Comparison of ENCODE assay signal across 8 cellular contexts in the genomic region with DNA sequence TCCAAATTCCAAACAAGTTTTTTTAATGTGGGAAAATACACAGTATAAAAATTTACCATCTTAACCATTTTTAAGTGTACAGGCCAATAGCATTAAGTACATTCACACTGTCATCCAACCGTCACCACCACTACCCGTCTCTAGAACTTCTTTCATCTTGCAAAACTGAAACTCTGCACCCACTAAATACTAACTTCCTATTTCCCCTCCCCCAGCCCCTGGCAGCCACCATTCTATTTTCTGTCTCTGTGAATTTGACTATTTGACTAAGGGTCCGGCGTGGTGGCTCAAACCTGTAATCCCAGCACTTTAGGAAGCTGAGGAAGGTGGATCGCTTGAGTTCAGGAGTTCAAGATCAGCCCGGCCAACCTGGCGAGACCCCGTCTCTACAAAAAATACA. TPM values are rescaled to one million over a fixed set of nuclear protein-coding genes. Genes with fewer than 3 reads are reported as not detected.
DNase-seq lines count a peak whose midpoint lies in the region; ATAC-seq and TF ChIP-seq lines count a peak whose summit lies in the region.

No MANE protein-coding gene starts in this region.

- H3K9me3 ChIP-seq in Peyer's patch, result no peaks in the 10 kb centered on the region
- no peaks in the 10 kb centered on the region for H3K9me3 ChIP-seq in mammary epithelial cell (replicated peaks; ENCODE audit: insufficient read depth, low read length)

- H3K4me1 ChIP-seq in Peyer's patch, result peaks cover 0 to 11% (median 0%) of the 10 kb centered on the region in 4 donors
- peaks cover 6% of the 10 kb centered on the region for H3K4me1 ChIP-seq in mammary epithelial cell (ENCODE audit: insufficient read depth, low read length)

- dilution Hi-C loops in mammary epithelial cell (cut with HindIII; ENCODE audit: low sequenced_read_pairs), result no loop called here

- TF ChIP-seq CTCF in Peyer's patch (IDR thresholded peaks at IDR 0.05) (no peak), mammary epithelial cell (conservative IDR thresholded peaks at IDR 0.05 in 1 of 2, IDR thresholded peaks at IDR 0.05 in 1 of 2; ENCODE audit: extremely low read depth in 1 of 2, insufficient read depth in 1 of 2, low read depth in 1 of 2, low read length in 2 of 2) (no peak)

- peaks cover 31% of the 10 kb centered on the region for H3K4me1 Mint-ChIP-seq in stimulated activated naive CD8-positive, alpha-beta T cell treated with anti-CD3 and anti-CD28 coated beads, Interleukin-15, amount 100 ng/mL, for 72 hours

- peak overlapping the region in 2 of 4 donors; percentile 71 for H3K27ac ChIP-seq in Peyer's patch
- H3K27ac ChIP-seq in mammary epithelial cell (ENCODE audit: insufficient read depth, low read depth, low read length), result no peak overlapping the region

- H3K36me3 Mint-ChIP-seq in activated naive CD4-positive, alpha-beta T cell treated with anti-CD3 and anti-CD28 coated beads, Interleukin-2, amount 50 U/mL, for 72 hours, result no peaks in the 10 kb centered on the region

- H3K4me3 ChIP-seq in Peyer's patch, result peak overlapping the region in 2 of 4 donors; percentile 7 to 11
- H3K4me3 ChIP-seq in mammary epithelial cell (replicated peaks in 1 of 3; ENCODE audit: insufficient read depth in 1 of 3, low read depth in 2 of 3, low read length in 3 of 3), result no peak overlapping the region

- H3K27ac Mint-ChIP-seq in activated naive CD4-positive, alpha-beta T cell treated with anti-CD3 and anti-CD28 coated beads, Interleukin-2, amount 50 U/mL, for 72 hours, result peak overlapping the region; percentile 72 to 75
- H3K27ac Mint-ChIP-seq in stimulated activated naive CD8-positive, alpha-beta T cell treated with anti-CD3 and anti-CD28 coated beads, Interleukin-15, amount 100 ng/mL, for 72 hours, result peak overlapping the region in 1 of 2 donors; percentile 88

- CTCF ChIA-PET in mammary epithelial cell (lab: Charles Lee; ENCODE audit: low non-redundant PET), result no interaction called here

- in situ Hi-C loops in mammary epithelial cell (cut with MboI; ENCODE audit: low sequenced_read_pairs in 2 of 2) (loop anchor here (5.0 kb wide), 1 partner anchor 80 kb away; no protein-coding TSS in a partner anchor), G401 (cut with HindIII; ENCODE audit: low sequenced_read_pairs) (loop anchor here (25.0 kb wide), 1 partner anchor 125 kb away; the partner anchor contains the start of gene PIK3CD)

- H3K4me3 Mint-ChIP-seq in stimulated activated naive CD8-positive, alpha-beta T cell treated with anti-CD3 and anti-CD28 coated beads, Interleukin-15, amount 100 ng/mL, for 72 hours, result peak overlapping the region; percentile 71 to 87

- H3K79me2 ChIP-seq in mammary epithelial cell (ENCODE audit: insufficient read depth, low read length), result peaks cover 97% of the 10 kb centered on the region

- H3K36me3 ChIP-seq in Peyer's patch (no peaks in the 10 kb centered on the region), mammary epithelial cell (ENCODE audit: insufficient read depth, low read length) (no peaks in the 10 kb centered on the region)

- no TSS peak for BruUV-seq in mammary epithelial cell (replicated peaks; lab: Mats Ljungman, UMichigan)

- peak in 2 of 3 donors; percentile 73 to 76 for DNase-seq in Peyer's patch
- peak in 1 of 2 donors; percentile 45 for DNase-seq in activated naive CD4-positive, alpha-beta T cell treated with anti-CD3 and anti-CD28 coated beads, Interleukin-2, amount 50 U/mL, for 72 hours (ENCODE audit: low spot score in 2 of 2)
- DNase-seq in stimulated activated naive CD8-positive, alpha-beta T cell treated with anti-CD3 and anti-CD28 coated beads, Interleukin-15, amount 100 ng/mL, for 72 hours, result peak; percentile 36 to 62
- DNase-seq in mammary epithelial cell, result no peak
- no peak for DNase-seq in NCI-H1436 (lab: John Stamatoyannopoulos, UW)
- DNase-seq in G401 (ENCODE audit: low spot score), result no peak

- no peak overlapping the region for H3K9ac ChIP-seq in mammary epithelial cell (ENCODE audit: insufficient read depth, low read length)

- H4K20me1 ChIP-seq in mammary epithelial cell (ENCODE audit: insufficient read depth, low read length), result peaks cover 2% of the 10 kb centered on the region

- H3K4me2 ChIP-seq in mammary epithelial cell (ENCODE audit: insufficient read depth, low read depth, low read length), result no peak overlapping the region

- ATAC-seq in GM21576 (IDR thresholded peaks at IDR 0.05; ENCODE audit: unreplicated experiment) (peak; percentile 53), HG02623 (IDR thresholded peaks at IDR 0.05; ENCODE audit: unreplicated experiment) (no peak)
- peak; percentile 89 to 92 for ATAC-seq in activated naive CD4-positive, alpha-beta T cell treated with anti-CD3 and anti-CD28 coated beads, Interleukin-2, amount 50 U/mL, for 72 hours
- peak; percentile 99 for ATAC-seq in stimulated activated naive CD8-positive, alpha-beta T cell treated with anti-CD3 and anti-CD28 coated beads, Interleukin-15, amount 100 ng/mL, for 72 hours

- TF ChIP-seq POLR2A in Peyer's patch (IDR thresholded peaks at IDR 0.05), result no peak

- H2AFZ ChIP-seq in mammary epithelial cell (ENCODE audit: low read depth, low read length), result no peak overlapping the region

- no peaks in the 10 kb centered on the region for H3K27me3 Mint-ChIP-seq in stimulated activated naive CD8-positive, alpha-beta T cell treated with anti-CD3 and anti-CD28 coated beads, Interleukin-15, amount 100 ng/mL, for 72 hours

- no peaks in the 10 kb centered on the region for H3K9me3 Mint-ChIP-seq in activated naive CD4-positive, alpha-beta T cell treated with anti-CD3 and anti-CD28 coated beads, Interleukin-2, amount 50 U/mL, for 72 hours
- H3K9me3 Mint-ChIP-seq in stimulated activated naive CD8-positive, alpha-beta T cell treated with anti-CD3 and anti-CD28 coated beads, Interleukin-15, amount 100 ng/mL, for 72 hours, result no peaks in the 10 kb centered on the region

- 96% methylated on average over 8 of the region's 8 CpGs for WGBS in mammary epithelial cell (ENCODE audit: low coverage, missing lambda C conversion rate)

- H3K27me3 ChIP-seq in Peyer's patch, result no peaks in the 10 kb centered on the region
- no peaks in the 10 kb centered on the region for H3K27me3 ChIP-seq in mammary epithelial cell (ENCODE audit: insufficient read depth, low read length)

- intact Hi-C loops in mammary epithelial cell (cut with micrococcal nuclease), result loop anchor here (10.0 kb wide), 2 partner anchors 157 to 247 kb away; partner anchors contain the start of genes LZIC, NMNAT1 and UBE4B

RNA-seq across cellular contexts. Expression of gene CLSTN1, which starts 36.1 kb away (rescaled TPM):
- 100 to 1,000 TPM in 2 of 4 donors, 10 to 100 TPM in 2; 47.9 to 107 (median 103) TPM for total RNA-seq in Peyer's patch
- total RNA-seq in activated naive CD4-positive, alpha-beta T cell treated with anti-CD3 and anti-CD28 coated beads, Interleukin-2, amount 50 U/mL, for 72 hours, result 10 to 100 TPM; 15.6 to 43.3 TPM
- total RNA-seq in mammary epithelial cell, result 100 to 1,000 TPM; 229 to 335 TPM
- polyA plus RNA-seq in mammary epithelial cell, result 168 TPM
- polyA minus RNA-seq in mammary epithelial cell, result 399 TPM
- 136 and 175 TPM in 2 replicates for total RNA-seq in G401 (2014; rRNA removed; shearing (Covaris generic))

Comparison
In these comparisons a context has a peak if more than half of its experiments do, and no peak if none do; other contexts are left out.
1. DNase-seq: peak in Peyer's patch (2 of 3) and stimulated activated naive CD8-positive, alpha-beta T cell treated with anti-CD3 and anti-CD28 coated beads, Interleukin-15, amount 100 ng/mL, for 72 hours (2 of 2); none in mammary epithelial cell (single experiment), NCI-H1436 (single experiment) and G401 (single experiment).